ENCODE assay signal across 19 cellular contexts in genomic region chr7:75646551-75647102, GRCh38.
DNase-seq lines count a peak whose midpoint lies in the region; ATAC-seq, FAIRE-seq and TF ChIP-seq lines count a peak whose summit lies in the region.
"Had no signal": no experiment of that assay in that cellular context is flagged by ENCODE, and none has a peak within 500 bp of the region (broad histone marks: within the 10 kb centered on the region; RNA-seq: fewer than 3 reads in every experiment).

No MANE protein-coding gene starts in this region.

- H3K23ac ChIP-seq in mesenchymal stem cell (ENCODE audit: low read length in 2 of 2): peak overlapping the region in 1 of 2 experiments; percentile 37

- H3K27ac Mint-ChIP-seq in CD8-positive, alpha-beta memory T cell: no peak overlapping the region

- intact Hi-C loops in HepG2 (cut with micrococcal nuclease; ENCODE audit: unreplicated experiment) (loop anchor here (10.0 kb wide), 1 partner anchor 108 kb away; no protein-coding TSS in a partner anchor), right lobe of liver (cut with DNase I) (loop anchor here in 1 of 2 donors (10.0 kb wide), 1 partner anchor 108 kb away; no protein-coding TSS in a partner anchor), upper lobe of right lung (cut with DNase I) (no loop called here)

- no peaks in the 10 kb centered on the region for H3K36me3 ChIP-seq in HepG2 (replicated peaks in 1 of 2; ENCODE audit: control insufficient read depth in 1 of 2, insufficient read depth in 2 of 2, low read length in 2 of 2)
- H3K36me3 ChIP-seq in right lobe of liver: no peaks in the 10 kb centered on the region
- H3K36me3 ChIP-seq in SJCRH30: no peaks in the 10 kb centered on the region
- no peaks in the 10 kb centered on the region for H3K36me3 ChIP-seq in mesenchymal stem cell (ENCODE audit: control insufficient read depth in 1 of 2, insufficient read depth in 2 of 2, low read depth in 1 of 2, low read length in 2 of 2)
- H3K36me3 ChIP-seq in upper lobe of right lung: no peaks in the 10 kb centered on the region
- no peaks in the 10 kb centered on the region for H3K36me3 ChIP-seq in CD8-positive, alpha-beta memory T cell (ENCODE audit: insufficient read depth, low read length)
- H3K36me3 ChIP-seq: HAP-1, SJSA1 had no signal

- H3K27ac ChIP-seq in HepG2 (ENCODE audit: extremely low read length, insufficient read depth, low read length) (no peak overlapping the region), right lobe of liver (no peak overlapping the region), SJCRH30 (no peak overlapping the region), mesenchymal stem cell (ENCODE audit: low read length, poor library complexity, severe bottlenecking) (no peak overlapping the region), upper lobe of right lung (peak overlapping the region; percentile 11)
- H3K27ac ChIP-seq in CD8-positive, alpha-beta memory T cell (ENCODE audit: low read depth, low read length): no peak overlapping the region
- H3K27ac ChIP-seq: HL-60, RWPE1, SJSA1 had no signal

- no peaks in the 10 kb centered on the region for H3K79me2 ChIP-seq in HepG2 (ENCODE audit: insufficient read depth, low read length)

- in situ Hi-C loops in HepG2 (cut with HindIII; ENCODE audit: extremely low pct_ligation_motif_present, low pct_unique_long_range_greater_than_20kb): no loop called here

- H4K91ac ChIP-seq in mesenchymal stem cell (ENCODE audit: low read length): no peak overlapping the region

- no peak overlapping the region for H2BK120ac ChIP-seq in mesenchymal stem cell (ENCODE audit: low read depth, low read length)

- H3K27me3 ChIP-seq in HepG2 (ENCODE audit: control insufficient read depth in 1 of 2, insufficient read depth in 2 of 2, low read length in 2 of 2): no peaks in the 10 kb centered on the region
- H3K27me3 ChIP-seq in right lobe of liver: no peaks in the 10 kb centered on the region
- no peaks in the 10 kb centered on the region for H3K27me3 ChIP-seq in SJCRH30
- H3K27me3 ChIP-seq in mesenchymal stem cell (ENCODE audit: control insufficient read depth in 1 of 2, insufficient read depth in 1 of 2, low read length in 2 of 2): no peaks in the 10 kb centered on the region
- H3K27me3 ChIP-seq in upper lobe of right lung: no peaks in the 10 kb centered on the region
- no peaks in the 10 kb centered on the region for H3K27me3 ChIP-seq in CD8-positive, alpha-beta memory T cell (ENCODE audit: insufficient read depth, low read length, poor library complexity, severe bottlenecking)
- H3K27me3 ChIP-seq: BLaER1 treated with 17β-estradiol and CSF1 and Interleukin-3, amounts not matched to agents 10 nM and 100 nM; SJSA1 had no signal

- TF ChIP-seq RAD21 in HepG2 (CRISPR knock-in tag; IDR thresholded peaks at IDR 0.05): no peak

- peak; percentile 30; the same call in 1 of the 2 replicates for TF ChIP-seq CTCF in HepG2 (CRISPR knock-in tag; IDR thresholded peaks at IDR 0.05)
- TF ChIP-seq CTCF in right lobe of liver (IDR thresholded peaks at IDR 0.05): no peak
- no peak for TF ChIP-seq CTCF in upper lobe of right lung (IDR thresholded peaks at IDR 0.05)

- H3K79me1 ChIP-seq in mesenchymal stem cell (replicated peaks; ENCODE audit: low read length, poor library complexity, severe bottlenecking): peaks cover 2% of the 10 kb centered on the region

- no peak overlapping the region for H2BK12ac ChIP-seq in mesenchymal stem cell (ENCODE audit: low read length in 2 of 2)

- DNase-seq in HepG2 (ENCODE audit: low spot score) (no peak), right lobe of liver (no peak), SJCRH30 (peak; percentile 71 to 75), mesenchymal stem cell (no peak), upper lobe of right lung (no peak), midbrain (lab: John Stamatoyannopoulos, UW) (no peak)
- DNase-seq in CD8-positive, alpha-beta memory T cell: no peak
- DNase-seq: NCI-H2081 treated with DMSO at 0.1 percent for 48 hours; NCI-H510A treated with DMSO at 0.1 percent for 48 hours; NK-92 treated with Interleukin-12 subunit alpha and Interleukin-12 subunit beta, amount 100 ng/mL, for 24 hours had no signal

- no peaks in the 10 kb centered on the region for H4K20me1 ChIP-seq in HepG2 (ENCODE audit: insufficient read depth, low read length)
- H4K20me1 ChIP-seq: BLaER1 treated with 17β-estradiol and CSF1 and Interleukin-3, amounts not matched to agents 10 nM and 100 nM had no signal

- H3K4me3 ChIP-seq in HepG2 (replicated peaks in 1 of 3; ENCODE audit: insufficient read depth in 1 of 3, low read depth in 2 of 3, low read length in 3 of 3): no peak overlapping the region
- no peak overlapping the region for H3K4me3 ChIP-seq in right lobe of liver
- H3K4me3 ChIP-seq in SJCRH30: no peak overlapping the region
- H3K4me3 ChIP-seq in mesenchymal stem cell (ENCODE audit: insufficient read depth in 1 of 2, low read depth in 1 of 2, low read length in 2 of 2): no peak overlapping the region
- no peak overlapping the region for H3K4me3 ChIP-seq in upper lobe of right lung
- H3K4me3 ChIP-seq in CD8-positive, alpha-beta memory T cell (ENCODE audit: low read length): no peak overlapping the region
- H3K4me3 ChIP-seq: BLaER1 treated with 17β-estradiol and CSF1 and Interleukin-3, amounts not matched to agents 10 nM and 100 nM; HAP-1; K562; SJSA1 had no signal

- peaks cover 0 to 5% (median 4%) of the 10 kb centered on the region in 3 donors for H3K4me1 Mint-ChIP-seq in CD8-positive, alpha-beta memory T cell

- H3K4me2 ChIP-seq in HepG2 (ENCODE audit: low read depth, low read length) (no peak overlapping the region), mesenchymal stem cell (ENCODE audit: low read length, poor library complexity, severe bottlenecking) (no peak overlapping the region)
- H3K4me2 ChIP-seq: BLaER1 treated with 17β-estradiol and CSF1 and Interleukin-3, amounts not matched to agents 10 nM and 100 nM had no signal

- no peak for TF ChIP-seq EP300 in HepG2 (IDR thresholded peaks at IDR 0.05; ENCODE audit: low read depth in 2 of 2, low read length in 2 of 2)
- TF ChIP-seq EP300 in HepG2 (CRISPR knock-in tag; IDR thresholded peaks at IDR 0.05; ENCODE audit: borderline replicate concordance): no peak

- H3K4me1 ChIP-seq in HepG2 (ENCODE audit: insufficient read depth, low read length) (peaks cover 22% of the 10 kb centered on the region), right lobe of liver (peaks cover 0 to 20% (median 0%) of the 10 kb centered on the region in 4 donors), SJCRH30 (peaks cover 22% of the 10 kb centered on the region), mesenchymal stem cell (ENCODE audit: control insufficient read depth, insufficient read depth, low read depth, low read length) (peaks cover 17% of the 10 kb centered on the region), upper lobe of right lung (peaks cover 24% of the 10 kb centered on the region)
- no peaks in the 10 kb centered on the region for H3K4me1 ChIP-seq in CD8-positive, alpha-beta memory T cell (ENCODE audit: insufficient read depth, low read length)
- H3K4me1 ChIP-seq: HAP-1 had no signal

- H3K9ac ChIP-seq in HepG2 (ENCODE audit: insufficient read depth, low read depth, low read length) (no peak overlapping the region), mesenchymal stem cell (ENCODE audit: low read length) (no peak overlapping the region)

- H2AFZ ChIP-seq in HepG2 (ENCODE audit: low read length): no peak overlapping the region
- no peak overlapping the region for H2AFZ ChIP-seq in mesenchymal stem cell (ENCODE audit: low read depth, low read length)

- CTCF ChIA-PET in HepG2 (lab: Yijun Ruan, JAX; ENCODE audit: low intra/inter-chr PET ratio, low total read pairs): no interaction called here
- CTCF ChIA-PET in CD8-positive, alpha-beta memory T cell (lab: Charles Lee): no interaction called here

- no peak overlapping the region for H2BK15ac ChIP-seq in mesenchymal stem cell (ENCODE audit: low read depth, poor library complexity, severe bottlenecking)

- no peak overlapping the region for H3K14ac ChIP-seq in mesenchymal stem cell (ENCODE audit: low read length in 2 of 2)

- TF ChIP-seq POLR2A in HepG2 (IDR thresholded peaks at IDR 0.05; ENCODE audit: insufficient read depth in 1 of 2, low read depth in 2 of 2, low read length in 2 of 2) (no peak), right lobe of liver (IDR thresholded peaks at IDR 0.05) (no peak)

- POLR2A ChIA-PET in HepG2 (lab: Yijun Ruan, JAX): no interaction called here
- POLR2A ChIA-PET in CD8-positive, alpha-beta memory T cell (lab: Charles Lee): no interaction called here

- no peak overlapping the region for H2BK5ac ChIP-seq in mesenchymal stem cell (ENCODE audit: low read depth, low read length, poor library complexity, severe bottlenecking)

- ATAC-seq in HepG2: peak; percentile 23; the same call in 2 of the 3 replicates
- ATAC-seq in right lobe of liver: no peak
- ATAC-seq in upper lobe of right lung: no peak
- no peak for ATAC-seq in HG03045 (IDR thresholded peaks at IDR 0.05; ENCODE audit: unreplicated experiment)
- ATAC-seq: K562 had no signal

- no peak overlapping the region for H3K4me3 Mint-ChIP-seq in CD8-positive, alpha-beta memory T cell

- peak overlapping the region; percentile 49 for H2AK5ac ChIP-seq in mesenchymal stem cell (ENCODE audit: low read length, severe bottlenecking)

- H3K9me3 ChIP-seq in HepG2 (ENCODE audit: low read length) (peaks cover 8% of the 10 kb centered on the region), right lobe of liver (no peaks in the 10 kb centered on the region), SJCRH30 (replicated peaks) (no peaks in the 10 kb centered on the region; the same call in 1 of the 2 replicates), mesenchymal stem cell (ENCODE audit: control insufficient read depth, low read length) (no peaks in the 10 kb centered on the region), upper lobe of right lung (no peaks in the 10 kb centered on the region)
- H3K9me3 ChIP-seq in CD8-positive, alpha-beta memory T cell (ENCODE audit: low read length): peaks cover 4% of the 10 kb centered on the region

- no TSS peak for BruUV-seq in HepG2 (replicated peaks; lab: Mats Ljungman, UMichigan)

- peaks cover 3 to 4% (median 3%) of the 10 kb centered on the region in 3 donors for H3K36me3 Mint-ChIP-seq in CD8-positive, alpha-beta memory T cell

- no peak overlapping the region for H3K18ac ChIP-seq in mesenchymal stem cell (ENCODE audit: low read depth in 1 of 2, low read length in 2 of 2)

- H4K8ac ChIP-seq in mesenchymal stem cell (ENCODE audit: low read length): no peak overlapping the region

- H3K27me3 Mint-ChIP-seq in CD8-positive, alpha-beta memory T cell: no peaks in the 10 kb centered on the region

- H3K9me3 Mint-ChIP-seq in CD8-positive, alpha-beta memory T cell: peaks cover 0 to 6% (median 4%) of the 10 kb centered on the region in 5 donors

- no peak overlapping the region for H3K4ac ChIP-seq in mesenchymal stem cell (ENCODE audit: low read depth in 1 of 2, low read length in 2 of 2)

- WGBS in HepG2 (ENCODE audit: low lambda C conversion rate): 72% methylated on average over 7 of the region's 9 CpGs
- 100% methylated on average over 1 of the region's 9 CpGs for WGBS in right lobe of liver (ENCODE audit: insufficient coverage, low coverage, low lambda C conversion rate, missing lambda C conversion rate)
- 87% methylated on average over 9 of the region's 9 CpGs for WGBS in mesenchymal stem cell

- no peak for FAIRE-seq in HepG2 (lab: Jason Lieb, UNC)
- FAIRE-seq: A204.1, GM12892, K562 had no signal

TF ChIP-seq in HepG2, 621 proteins besides CTCF, POLR2A, EP300 and RAD21 (continues in another document):
- peak; percentile 39 for TF ChIP-seq STAG1 (CRISPR knock-in tag; IDR thresholded peaks at IDR 0.05)

Comparison
In these comparisons a context has a peak if more than half of its experiments do, and no peak if none do; other contexts are left out.
1. DNase-seq: peak in SJCRH30 (2 of 2); none in HepG2 (single experiment), right lobe of liver (0 of 3), mesenchymal stem cell (single experiment), upper lobe of right lung (single experiment), CD8-positive, alpha-beta memory T cell (0 of 5) and midbrain (single experiment).